Comparison of ENCODE assay signal across 14 cellular contexts in genomic region chr11:60955566-60955965, GRCh38. TPM values are rescaled to one million over a fixed set of nuclear protein-coding genes. Genes with fewer than 3 reads are reported as not detected.
"Had no signal": no experiment of that assay in that cellular context is flagged by ENCODE, and none has a peak within 500 bp of the region (broad histone marks: within the 10 kb centered on the region; RNA-seq: fewer than 3 reads in every experiment).

No MANE protein-coding gene starts in this region.

- ATAC-seq: activated T-helper 17 cell treated with anti-CD3 and anti-CD28 coated beads, Interleukin-2, amount 50 U/mL, for 72 hours; gastroesophageal sphincter; left ventricle myocardium superior; right cardiac atrium had no signal

- H3K4me3 ChIP-seq: adrenal gland, coronary artery, gastroesophageal sphincter, smooth muscle cell had no signal

- H3K4me2 ChIP-seq: smooth muscle cell had no signal

- H3K36me3 ChIP-seq: adrenal gland, gastroesophageal sphincter, WERI-Rb-1 had no signal

- DNase-seq: activated CD4-positive, alpha-beta T cell treated with anti-CD3 and anti-CD28 coated beads for 4 hours; activated naive CD4-positive, alpha-beta T cell treated with anti-CD3 and anti-CD28 coated beads for 36 hours; adrenal gland; central memory CD4-positive, alpha-beta T cell; effector memory CD4-positive, alpha-beta T cell; left ventricle myocardium superior; right cardiac atrium; stimulated activated naive CD4-positive, alpha-beta T cell; T1000; WERI-Rb-1 had no signal

- H3K27me3 ChIP-seq: gastroesophageal sphincter had no signal

- H3K27ac ChIP-seq: adrenal gland, coronary artery, gastroesophageal sphincter, WERI-Rb-1 had no signal

- H3K4me1 ChIP-seq: adrenal gland had no signal

- H3K9me3 ChIP-seq: adrenal gland, gastroesophageal sphincter had no signal

RNA-seq across cellular contexts. Expression of gene CD6, which starts 15.9 kb away (rescaled TPM):
- polyA plus RNA-seq: smooth muscle cell had no signal
